ENCODE assay signal across 8 cellular contexts in the genomic region with DNA sequence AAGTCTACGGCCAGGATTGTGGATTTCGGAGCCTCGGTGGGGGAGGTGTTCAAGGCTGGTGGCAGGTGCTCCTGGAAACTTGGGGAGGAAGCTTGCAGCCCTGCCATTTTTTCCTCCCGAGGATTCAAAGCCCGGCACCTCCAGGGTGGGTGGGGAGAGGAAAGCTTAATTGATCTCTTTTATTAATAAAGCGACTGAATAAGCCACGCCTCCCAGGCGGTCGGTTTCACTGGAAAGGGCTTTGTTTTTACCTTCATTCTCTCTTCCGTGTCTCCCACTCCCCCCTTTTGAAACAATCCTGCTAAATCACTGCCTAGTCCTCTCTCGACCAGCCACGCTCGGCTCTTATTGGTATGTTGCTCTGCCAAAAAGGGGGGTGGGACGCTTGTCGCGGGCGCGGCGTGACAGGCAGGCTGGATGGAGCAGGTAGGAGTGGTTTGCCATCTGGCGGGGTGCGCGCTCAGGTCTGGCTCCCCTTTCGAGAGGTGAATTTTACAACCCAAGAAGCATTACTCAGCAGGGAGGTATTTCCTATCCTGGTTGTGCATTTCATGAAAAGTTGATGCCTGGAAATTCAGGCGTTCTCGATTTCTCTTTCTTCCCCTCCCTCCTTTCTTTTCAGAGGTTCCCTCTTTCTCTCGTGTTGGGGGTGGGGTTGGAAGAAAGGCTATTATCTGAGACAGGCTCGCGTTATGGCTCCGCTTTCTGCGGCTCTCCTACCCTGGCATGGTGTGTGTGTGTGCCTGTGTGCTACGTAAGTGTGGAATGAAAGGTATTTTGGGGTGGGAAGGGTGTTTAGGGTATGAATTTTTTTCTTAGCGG. TPM values are rescaled to one million over a fixed set of nuclear protein-coding genes. Genes with fewer than 3 reads are reported as not detected.
DNase-seq lines count a peak whose midpoint lies in the region; ATAC-seq, FAIRE-seq and TF ChIP-seq lines count a peak whose summit lies in the region.

No MANE protein-coding gene starts in this region.

- H3K36me3 Mint-ChIP-seq in glutamatergic neuron (ENCODE audit: unreplicated experiment): no peaks in the 10 kb centered on the region

- TF ChIP-seq CTCF in AG10803 (conservative IDR thresholded peaks at IDR 0.05; ENCODE audit: low read length) (no peak), HFF-Myc (IDR thresholded peaks at IDR 0.05; ENCODE audit: low read depth, low read length, missing control alignments) (no peak), OCI-LY1 (IDR thresholded peaks at IDR 0.05; ENCODE audit: low read length) (no peak), glutamatergic neuron (IDR thresholded peaks at IDR 0.05; ENCODE audit: partially characterized antibody, unreplicated experiment) (no peak), pancreas (IDR thresholded peaks at IDR 0.05) (no peak)

- H3K27ac Mint-ChIP-seq in glutamatergic neuron (ENCODE audit: unreplicated experiment): peak overlapping the region; percentile 99

- no peaks in the 10 kb centered on the region for H3K79me2 ChIP-seq in OCI-LY1 (ENCODE audit: insufficient read depth, low read length)

- H3F3A ChIP-seq in OCI-LY1 (ENCODE audit: insufficient read depth, low read length): no peaks in the 10 kb centered on the region

- H3K4me3 Mint-ChIP-seq in glutamatergic neuron (ENCODE audit: unreplicated experiment): peak overlapping the region; percentile 98

- H3K27ac ChIP-seq in OCI-LY1 (ENCODE audit: low read depth, low read length, poor library complexity, severe bottlenecking) (no peak overlapping the region), pancreas (peak overlapping the region; percentile 89 to 95 (median 94))

- H3K9me3 ChIP-seq in OCI-LY1 (ENCODE audit: low read length): no peaks in the 10 kb centered on the region
- no peaks in the 10 kb centered on the region for H3K9me3 ChIP-seq in pancreas

- H3K27me3 ChIP-seq in OCI-LY1 (ENCODE audit: insufficient read depth, low read length): no peaks in the 10 kb centered on the region; the same call in 1 of the 2 replicates
- no peaks in the 10 kb centered on the region for H3K27me3 ChIP-seq in pancreas

- H4K20me1 ChIP-seq in OCI-LY1 (ENCODE audit: insufficient read depth, low read length): no peaks in the 10 kb centered on the region

- H3K4me3 ChIP-seq in AG10803 (ENCODE audit: low read length) (peak overlapping the region; percentile 60), HFF-Myc (replicated peaks; ENCODE audit: low read depth, low read length) (peak overlapping the region; percentile 74), OCI-LY1 (ENCODE audit: low read depth, low read length, poor library complexity, severe bottlenecking) (peak overlapping the region; percentile 75), pancreas (peak overlapping the region; percentile 79 to 99 (median 95))

- H3K9ac ChIP-seq in OCI-LY1 (ENCODE audit: low read length): peak overlapping the region; percentile 48; the same call in 1 of the 2 replicates

- ATAC-seq in pancreas: peak; percentile 51 to 57 (median 54)
- no peak for ATAC-seq in HG03460 (IDR thresholded peaks at IDR 0.05; ENCODE audit: unreplicated experiment)
- ATAC-seq in GM19351 (IDR thresholded peaks at IDR 0.05; ENCODE audit: unreplicated experiment): no peak

- peaks cover 27% of the 10 kb centered on the region for H3K4me1 Mint-ChIP-seq in glutamatergic neuron (ENCODE audit: low read depth, unreplicated experiment)

- no peak overlapping the region for H2AFZ ChIP-seq in OCI-LY1 (ENCODE audit: low read length)

- FAIRE-seq in pancreas (lab: Jason Lieb, UNC): no peak

- no peaks in the 10 kb centered on the region for H3K9me2 ChIP-seq in OCI-LY1 (ENCODE audit: low read depth, low read length)

- WGBS in pancreas, 2 donors: 1 to 2% methylated on average over 32 of the region's 32 CpGs

- DNase-seq in AG10803 (ENCODE audit: low read depth): no peak
- DNase-seq in HFF-Myc (ENCODE audit: extremely low read depth, low read depth): no peak
- DNase-seq in activated naive CD4-positive, alpha-beta T cell treated with Interleukin-2 at 50 U/mL for 16 hours: peak; percentile 35
- DNase-seq in glutamatergic neuron: peak; percentile 68
- DNase-seq in pancreas: peak; percentile 80 to 89 (median 84)

- peaks cover 17% of the 10 kb centered on the region for H3K9me3 Mint-ChIP-seq in glutamatergic neuron (ENCODE audit: unreplicated experiment)

- intact Hi-C loops in pancreas (cut with DNase I): loop anchor here in 2 of 3 donors (5.0 to 10.0 kb wide), 2 partner anchors 37 to 79 kb away; no protein-coding TSS in a partner anchor

- H3K36me3 ChIP-seq in OCI-LY1 (ENCODE audit: insufficient read depth, low read length): no peaks in the 10 kb centered on the region
- no peaks in the 10 kb centered on the region for H3K36me3 ChIP-seq in pancreas

- H3K4me2 ChIP-seq in OCI-LY1 (ENCODE audit: low read length): peak overlapping the region; percentile 70

- peaks cover 15% of the 10 kb centered on the region for H3K27me3 Mint-ChIP-seq in glutamatergic neuron (ENCODE audit: unreplicated experiment)

- H3K4me1 ChIP-seq in OCI-LY1 (ENCODE audit: insufficient read depth, low read length, severe bottlenecking) (peaks cover 19% of the 10 kb centered on the region), pancreas (peaks cover 14 to 20% (median 15%) of the 10 kb centered on the region in 3 donors)

RNA-seq across cellular contexts. Expression of gene NEDD4L, which starts 1.4 kb away (rescaled TPM):
- total RNA-seq in glutamatergic neuron (ENCODE audit: unreplicated experiment) (209 TPM), pancreas (100 to 1,000 TPM in 2 of 6 donors, 10 to 100 TPM in 4; 57.7 to 113 (median 72.3) TPM)
- polyA plus RNA-seq in pancreas: 10 to 100 TPM; 45.0 to 67.5 TPM

Comparison
In these comparisons a context has a peak if more than half of its experiments do, and no peak if none do; other contexts are left out.
1. DNase-seq: peak in activated naive CD4-positive, alpha-beta T cell treated with Interleukin-2 at 50 U/mL for 16 hours (single experiment), glutamatergic neuron (single experiment) and pancreas (6 of 6); none in AG10803 (single experiment) and HFF-Myc (single experiment).
2. ATAC-seq: peak in pancreas (4 of 4); none in HG03460 (single experiment) and GM19351 (single experiment).
3. Peak in every context shown above with its lines, with median percentiles within 50 percentile points of each other: H3K4me3 ChIP-seq.